ENCODE assay signal across 8 cellular contexts in genomic region chr9:132141364-132141947, GRCh38. TPM values are rescaled to one million over a fixed set of nuclear protein-coding genes. Genes with fewer than 3 reads are reported as not detected.
A peak's percentile ranks its signal among the peaks of the same experiment; 100 is the strongest.
DNase-seq lines count a peak whose midpoint lies in the region; ATAC-seq and TF ChIP-seq lines count a peak whose summit lies in the region.

No MANE protein-coding gene starts in this region.

- peaks cover 3% of the 10 kb centered on the region for H3K36me3 Mint-ChIP-seq in endothelial cell (ENCODE audit: low read depth, unreplicated experiment)

- TF ChIP-seq RAD21 in neural cell (conservative IDR thresholded peaks at IDR 0.05) = no peak

- TF ChIP-seq EP300 in neural cell (conservative IDR thresholded peaks at IDR 0.05; ENCODE audit: poor library complexity, severe bottlenecking) = no peak

- H3K4me2 ChIP-seq in GM23248 (ENCODE audit: unreplicated experiment) (peak overlapping the region; percentile 69), neural cell (ENCODE audit: low read length) (peak overlapping the region; percentile 85)

- in situ Hi-C loops in GM23248 (cut with MboI) = no loop called here

- peaks cover 1% of the 10 kb centered on the region for H3K27me3 Mint-ChIP-seq in endothelial cell (ENCODE audit: unreplicated experiment)

- no peaks in the 10 kb centered on the region for H3F3A ChIP-seq in GM23248 (ENCODE audit: insufficient read depth)
- no peaks in the 10 kb centered on the region for H3F3A ChIP-seq in neural cell (ENCODE audit: insufficient read depth, low read length, poor library complexity, severe bottlenecking)

- peaks cover 8% of the 10 kb centered on the region for H3K4me1 Mint-ChIP-seq in endothelial cell (ENCODE audit: unreplicated experiment)

- no peaks in the 10 kb centered on the region for H3K9me3 Mint-ChIP-seq in endothelial cell (ENCODE audit: unreplicated experiment)

- H3K27me3 ChIP-seq in GM23248 (replicated peaks; ENCODE audit: insufficient read depth) (peaks cover 71% of the 10 kb centered on the region), neural cell (ENCODE audit: insufficient read depth, low read depth, low read length) (no peaks in the 10 kb centered on the region)

- TF ChIP-seq CTCF in endothelial cell (IDR thresholded peaks at IDR 0.05; ENCODE audit: unreplicated experiment) (no peak), neural cell (IDR thresholded peaks at IDR 0.05; ENCODE audit: poor library complexity, severe bottlenecking) (no peak), omental fat pad (IDR thresholded peaks at IDR 0.05) (no peak)

- H3K79me2 ChIP-seq in GM23248 (ENCODE audit: insufficient read depth) (no peaks in the 10 kb centered on the region), neural cell (replicated peaks; ENCODE audit: insufficient read depth, low read length) (no peaks in the 10 kb centered on the region)

- peak; percentile 42 for DNase-seq in GM23248
- peak; percentile 68 for DNase-seq in NCI-H748 (lab: John Stamatoyannopoulos, UW; ENCODE audit: unreplicated experiment)
- DNase-seq in endothelial cell (ENCODE audit: low spot score) = no peak
- DNase-seq in omental fat pad (ENCODE audit: low spot score) = no peak
- no peak for DNase-seq in activated gamma-delta T cell (lab: John Stamatoyannopoulos, UW)
- DNase-seq in HEK293T (ENCODE audit: extremely low spot score) = no peak

- H3K9me3 ChIP-seq in GM23248 (ENCODE audit: low read depth) = no peaks in the 10 kb centered on the region
- no peaks in the 10 kb centered on the region for H3K9me3 ChIP-seq in neural cell (ENCODE audit: low read length)

- no peak overlapping the region for H3K9ac ChIP-seq in GM23248
- H3K9ac ChIP-seq in neural cell (ENCODE audit: low read length) = peak overlapping the region; percentile 55

- WGBS in GM23248 (ENCODE audit: low coverage in 1 of 2, low lambda C conversion rate in 2 of 2, missing lambda C conversion rate in 2 of 2), 2 experiments = 3 to 4% methylated on average over 24 of the region's 24 CpGs

- H3K4me3 ChIP-seq in GM23248 (peak overlapping the region; percentile 59), neural cell (ENCODE audit: low read length) (peak overlapping the region; percentile 57)

- H3K36me3 ChIP-seq in GM23248 (ENCODE audit: low read depth) (no peaks in the 10 kb centered on the region), neural cell (ENCODE audit: insufficient read depth, low read length) (no peaks in the 10 kb centered on the region)

- no peaks in the 10 kb centered on the region; the same call in 1 of the 2 replicates for H3K4me1 ChIP-seq in GM23248 (ENCODE audit: insufficient read depth)

- POLR2A ChIA-PET in HEK293T (lab: Yijun Ruan, JAX) = no interaction called here

- H2AFZ ChIP-seq in GM23248 (peak overlapping the region; percentile 50), neural cell (ENCODE audit: low read depth, low read length) (peak overlapping the region; percentile 54)

- H3K4me3 Mint-ChIP-seq in endothelial cell (ENCODE audit: unreplicated experiment) = peak overlapping the region; percentile 90

- ATAC-seq in omental fat pad (ENCODE audit: low FRiP score) (no peak), HG03432 (IDR thresholded peaks at IDR 0.05; ENCODE audit: unreplicated experiment) (no peak)

- H3K9me2 ChIP-seq in GM23248 (ENCODE audit: insufficient read depth) (no peaks in the 10 kb centered on the region), neural cell (ENCODE audit: insufficient read depth, low read length) (no peaks in the 10 kb centered on the region)

- CTCF ChIA-PET in HEK293T (lab: Yijun Ruan, JAX) = no interaction called here

- no peak overlapping the region for H3K27ac Mint-ChIP-seq in endothelial cell (ENCODE audit: unreplicated experiment)

- H3K27ac ChIP-seq in GM23248 (no peak overlapping the region), neural cell (ENCODE audit: low read length) (peak overlapping the region; percentile 64)

- H4K20me1 ChIP-seq in GM23248 (ENCODE audit: insufficient read depth) = no peaks in the 10 kb centered on the region
- no peaks in the 10 kb centered on the region for H4K20me1 ChIP-seq in neural cell (ENCODE audit: insufficient read depth)

TF ChIP-seq in neural cell, 6 proteins besides CTCF, POLR2A, EP300 and RAD21:
- TF ChIP-seq REST (IDR thresholded peaks at IDR 0.05; ENCODE audit: borderline replicate concordance) (no peak), POLR2AphosphoS5 (IDR thresholded peaks at IDR 0.05) (no peak), TAF1 (IDR thresholded peaks at IDR 0.05; ENCODE audit: low read depth) (peak; percentile 53)

TF ChIP-seq in HEK293T, 16 proteins besides CTCF, POLR2A, EP300 and RAD21:
- TF ChIP-seq PKNOX1 (IDR thresholded peaks at IDR 0.05) (no peak), CTBP1 (IDR thresholded peaks at IDR 0.05; ENCODE audit: borderline replicate concordance) (no peak), FOXK2 (IDR thresholded peaks at IDR 0.05) (no peak), SP1 (IDR thresholded peaks at IDR 0.05) (no peak), NFRKB (IDR thresholded peaks at IDR 0.05) (no peak), BHLHE40 (IDR thresholded peaks at IDR 0.05; ENCODE audit: borderline replicate concordance) (no peak), ARNT (IDR thresholded peaks at IDR 0.05) (no peak)

RNA-seq across cellular contexts. Expression of gene NTNG2, which starts 20.4 kb away (rescaled TPM):
- total RNA-seq in GM23248 (2014; rRNA removed; shearing (Covaris generic)) = 1.5 and 2.5 TPM in 2 replicates
- polyA plus RNA-seq in GM23248 (2016; fragmentation: Nextera tagmentation; extraction: Ambion mirVana) (0.11 and 0.13 TPM in 2 replicates), neural cell (0.26 and 0.43 TPM in 2 replicates)
- total RNA-seq in endothelial cell (ENCODE audit: unreplicated experiment) (0.38 TPM), omental fat pad (1 to 10 TPM; 1.8 to 4.2 (median 2.9) TPM)
- 0.24 and 0.35 TPM in 2 replicates for polyA minus RNA-seq in neural cell

Comparison
In these comparisons a context has a peak if more than half of its experiments do, and no peak if none do; other contexts are left out.
1. DNase-seq: peak in GM23248 (single experiment) and NCI-H748 (single experiment); none in endothelial cell (single experiment), omental fat pad (single experiment), activated gamma-delta T cell (single experiment) and HEK293T (single experiment).